In the genomic region with DNA sequence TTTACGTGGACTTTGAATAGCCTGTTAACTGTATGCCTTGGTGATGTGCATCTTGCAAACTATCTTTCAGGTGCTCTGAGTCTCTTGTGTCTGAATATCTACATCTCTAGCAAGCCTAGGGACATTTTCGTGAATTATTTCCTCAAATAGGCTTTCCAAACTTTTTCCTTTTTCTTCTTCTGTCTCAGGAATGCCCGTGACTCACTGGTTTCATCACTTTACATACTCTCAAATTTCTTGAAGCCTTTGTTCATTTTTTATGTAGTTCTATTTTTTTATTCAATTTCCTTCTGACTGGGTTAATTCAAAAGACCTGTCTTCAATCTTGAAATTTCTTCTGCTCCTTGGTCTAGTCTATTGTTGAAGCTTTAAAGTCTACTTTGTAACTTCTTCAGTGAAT, we compare ENCODE assay signal across 18 cellular contexts.
"Had no signal": no experiment of that assay in that cellular context is flagged by ENCODE, and none has a peak within 500 bp of the region (broad histone marks: within the 10 kb centered on the region; RNA-seq: fewer than 3 reads in every experiment).

No MANE protein-coding gene starts in this region.

- H3K4me1 Mint-ChIP-seq: immature natural killer cell, naive B cell, nephron had no signal

- DNase-seq: dermis blood vessel endothelial cell; erythroblast; immature natural killer cell; left colon; left ventricle myocardium superior; mesenchymal stem cell; midbrain; naive B cell; occipital lobe; pancreas; right cardiac atrium; stimulated activated CD4-positive, alpha-beta T cell treated with anti-CD3 and anti-CD28 coated beads, Interleukin-2, amount 100 ng/mL, for 48 hours; stimulated activated naive CD4-positive, alpha-beta T cell treated with Interleukin-2 at 50 U/mL for 16 hours; trophoblast cell had no signal

- H3K9me3 ChIP-seq: pancreas had no signal

- H3K4me1 ChIP-seq: pancreas had no signal

- H3K27ac ChIP-seq: pancreas had no signal

- H3K36me3 ChIP-seq: pancreas had no signal

- H3K27me3 ChIP-seq: pancreas had no signal

- H3K27me3 Mint-ChIP-seq: naive B cell, progenitor cell of endocrine pancreas had no signal

- H3K27ac Mint-ChIP-seq: immature natural killer cell, naive B cell, nephron, progenitor cell of endocrine pancreas had no signal

- H3K4me3 Mint-ChIP-seq: immature natural killer cell, naive B cell, nephron had no signal

- H3K4me3 ChIP-seq: lung, pancreas, smooth muscle cell had no signal
